In genomic region chr2:160494243-160494642, GRCh38 we compare ENCODE assay signal across 8 cellular contexts. TPM values are rescaled to one million over a fixed set of nuclear protein-coding genes. Genes with fewer than 3 reads are reported as not detected.
DNase-seq lines count a peak whose midpoint lies in the region; ATAC-seq, FAIRE-seq and TF ChIP-seq lines count a peak whose summit lies in the region.

No MANE protein-coding gene starts in this region.

- H3K36me3 ChIP-seq in astrocyte (ENCODE audit: insufficient read depth, low read length) (no peaks in the 10 kb centered on the region), HepG2 (replicated peaks in 1 of 2; ENCODE audit: control insufficient read depth in 1 of 2, insufficient read depth in 2 of 2, low read length in 2 of 2) (no peaks in the 10 kb centered on the region)

- peak overlapping the region; percentile 91 for H3K9ac ChIP-seq in astrocyte (ENCODE audit: low read length)
- peak overlapping the region; percentile 96 for H3K9ac ChIP-seq in HepG2 (ENCODE audit: insufficient read depth, low read depth, low read length)

- no peak for TF ChIP-seq RAD21 in HepG2 (CRISPR knock-in tag; IDR thresholded peaks at IDR 0.05)

- intact Hi-C loops in HepG2 (cut with micrococcal nuclease; ENCODE audit: unreplicated experiment), result no loop called here

- 3% methylated on average over 8 of the region's 8 CpGs for WGBS in HepG2 (ENCODE audit: low lambda C conversion rate)

- H4K20me1 ChIP-seq in astrocyte (ENCODE audit: insufficient read depth, low read length), result peaks cover 8% of the 10 kb centered on the region
- no peaks in the 10 kb centered on the region for H4K20me1 ChIP-seq in HepG2 (ENCODE audit: insufficient read depth, low read length)

- peaks cover 1% of the 10 kb centered on the region for H3K27me3 Mint-ChIP-seq in activated T-cell treated with anti-CD3 and anti-CD28 coated beads, Interleukin-2, amount 50 U/mL, for 4 hours (ENCODE audit: low read depth)
- H3K27me3 Mint-ChIP-seq in astrocyte (ENCODE audit: low read depth, unreplicated experiment) (no peaks in the 10 kb centered on the region), type B pancreatic cell (no peaks in the 10 kb centered on the region)

- DNase-seq in activated T-cell treated with anti-CD3 and anti-CD28 coated beads, Interleukin-2, amount 50 U/mL, for 4 hours, result no peak
- DNase-seq in activated T-cell treated with anti-CD3 and anti-CD28 coated beads, Interleukin-2, amount 50 U/mL, for 48 hours, result no peak
- DNase-seq in astrocyte (ENCODE audit: low read depth), result peak; percentile 4
- DNase-seq in HepG2 (ENCODE audit: low spot score), result no peak
- no peak for DNase-seq in type B pancreatic cell (ENCODE audit: extremely low spot score, unreplicated experiment)
- no peak for DNase-seq in COLO668 (lab: John Stamatoyannopoulos, UW; ENCODE audit: unreplicated experiment)
- no peak for DNase-seq in stimulated activated CD8-positive, alpha-beta memory T cell treated with anti-CD3 and anti-CD28 coated beads, Interleukin-4, amount 100 ng/mL, for 48 hours
- no peak for DNase-seq in stimulated activated CD4-positive, alpha-beta T cell treated with anti-CD3 and anti-CD28 coated beads, Interleukin-12 subunit alpha, Interleukin-12 subunit beta, amount 100 ng/mL, for 4 hours

- H3K4me3 Mint-ChIP-seq in activated T-cell treated with anti-CD3 and anti-CD28 coated beads, Interleukin-2, amount 50 U/mL, for 4 hours, result peak overlapping the region; percentile 86
- H3K4me3 Mint-ChIP-seq in astrocyte (ENCODE audit: unreplicated experiment) (peak overlapping the region; percentile 86), type B pancreatic cell (peak overlapping the region; percentile 88)

- H3K4me1 ChIP-seq in astrocyte (ENCODE audit: insufficient read depth, low read length), result peaks cover 6% of the 10 kb centered on the region
- H3K4me1 ChIP-seq in HepG2 (ENCODE audit: insufficient read depth, low read length), result peaks cover 27% of the 10 kb centered on the region

- H3K4me1 Mint-ChIP-seq in activated T-cell treated with anti-CD3 and anti-CD28 coated beads, Interleukin-2, amount 50 U/mL, for 4 hours (ENCODE audit: low read depth), result peaks cover 38% of the 10 kb centered on the region
- peaks cover 12% of the 10 kb centered on the region for H3K4me1 Mint-ChIP-seq in astrocyte (ENCODE audit: low read depth, unreplicated experiment)
- peaks cover 19% of the 10 kb centered on the region for H3K4me1 Mint-ChIP-seq in type B pancreatic cell (ENCODE audit: unreplicated experiment)

- H3K27me3 ChIP-seq in astrocyte (ENCODE audit: insufficient read depth, low read length) (no peaks in the 10 kb centered on the region), HepG2 (ENCODE audit: control insufficient read depth in 1 of 2, insufficient read depth in 2 of 2, low read length in 2 of 2) (peaks cover 0 to 20% of the 10 kb centered on the region in 2 experiments; a peak in 3 of 5 replicates)

- H2AFZ ChIP-seq in astrocyte (ENCODE audit: low read depth, low read length) (peak overlapping the region; percentile 62), HepG2 (ENCODE audit: low read length) (peak overlapping the region; percentile 9)

- in situ Hi-C loops in HepG2 (cut with HindIII; ENCODE audit: extremely low pct_ligation_motif_present, low pct_unique_long_range_greater_than_20kb), result no loop called here

- H3K4me2 ChIP-seq in astrocyte (ENCODE audit: low read length), result peak overlapping the region; percentile 98
- peak overlapping the region; percentile 91 for H3K4me2 ChIP-seq in HepG2 (ENCODE audit: low read depth, low read length)

- H3K4me3 ChIP-seq in astrocyte (ENCODE audit: insufficient read depth, low read depth, low read length) (peak overlapping the region; percentile 89), HepG2 (replicated peaks in 1 of 3; ENCODE audit: insufficient read depth in 1 of 3, low read depth in 2 of 3, low read length in 3 of 3) (peak overlapping the region; percentile 88 to 97 (median 95))

- no peak for FAIRE-seq in astrocyte (lab: Jason Lieb, UNC)
- no peak for FAIRE-seq in HepG2 (lab: Jason Lieb, UNC)

- POLR2A ChIA-PET in HepG2 (lab: Yijun Ruan, JAX), result interaction anchor here (0.7 to 1.0 kb wide), 2 partner anchors 60 to 87 kb away, joined by 3 read pairs; no protein-coding TSS in a partner anchor

- CTCF ChIA-PET in HepG2 (lab: Yijun Ruan, JAX; ENCODE audit: low intra/inter-chr PET ratio, low total read pairs), result no interaction called here

- ATAC-seq in activated T-cell treated with anti-CD3 and anti-CD28 coated beads, Interleukin-2, amount 50 U/mL, for 4 hours, result no peak
- no peak for ATAC-seq in HepG2

- H3K79me2 ChIP-seq in astrocyte (ENCODE audit: insufficient read depth, low read length) (peaks cover 44% of the 10 kb centered on the region), HepG2 (ENCODE audit: insufficient read depth, low read length) (peaks cover 29% of the 10 kb centered on the region)

- no peaks in the 10 kb centered on the region for H3K9me3 Mint-ChIP-seq in activated T-cell treated with anti-CD3 and anti-CD28 coated beads, Interleukin-2, amount 50 U/mL, for 4 hours
- H3K9me3 Mint-ChIP-seq in astrocyte (ENCODE audit: unreplicated experiment) (no peaks in the 10 kb centered on the region), type B pancreatic cell (no peaks in the 10 kb centered on the region)

- H3K36me3 Mint-ChIP-seq in activated T-cell treated with anti-CD3 and anti-CD28 coated beads, Interleukin-2, amount 50 U/mL, for 4 hours (ENCODE audit: insufficient read depth), result no peaks in the 10 kb centered on the region
- no peaks in the 10 kb centered on the region for H3K36me3 Mint-ChIP-seq in astrocyte (ENCODE audit: low read depth, unreplicated experiment)
- no peaks in the 10 kb centered on the region for H3K36me3 Mint-ChIP-seq in type B pancreatic cell

- TF ChIP-seq EP300 in HepG2 (IDR thresholded peaks at IDR 0.05; ENCODE audit: low read depth in 2 of 2, low read length in 2 of 2), result 0 out of 4 replicates have a peak, but pooled peaks of 1 of the 2 experiments have one; percentile 4
- no peak for TF ChIP-seq EP300 in HepG2 (CRISPR knock-in tag; IDR thresholded peaks at IDR 0.05; ENCODE audit: borderline replicate concordance)

- H3K27ac ChIP-seq in astrocyte (ENCODE audit: low read depth, low read length) (peak overlapping the region; percentile 54), HepG2 (ENCODE audit: extremely low read length, insufficient read depth, low read length) (peak overlapping the region; percentile 96)

- no peaks in the 10 kb centered on the region for H3K9me3 ChIP-seq in astrocyte (ENCODE audit: insufficient read depth, low read depth, low read length)
- no peaks in the 10 kb centered on the region for H3K9me3 ChIP-seq in HepG2 (ENCODE audit: low read length)

- peak overlapping the region; percentile 84 for H3K27ac Mint-ChIP-seq in astrocyte (ENCODE audit: unreplicated experiment)
- peak overlapping the region; percentile 79 for H3K27ac Mint-ChIP-seq in type B pancreatic cell

- TF ChIP-seq CTCF in astrocyte (IDR thresholded peaks at IDR 0.05; ENCODE audit: insufficient read depth, low read depth, low read length) (no peak), HepG2 (CRISPR knock-in tag; IDR thresholded peaks at IDR 0.05) (no peak), type B pancreatic cell (conservative IDR thresholded peaks at IDR 0.05) (no peak)

- no TSS peak for BruUV-seq in HepG2 (replicated peaks; lab: Mats Ljungman, UMichigan)

- no peak for TF ChIP-seq POLR2A in HepG2 (IDR thresholded peaks at IDR 0.05; ENCODE audit: insufficient read depth in 1 of 2, low read depth in 2 of 2, low read length in 2 of 2)

TF ChIP-seq in HepG2, 621 proteins besides CTCF, POLR2A, EP300 and RAD21 (continues in another document):
- TF ChIP-seq ZNF619 (CRISPR knock-in tag; IDR thresholded peaks at IDR 0.05) (no peak), PITX1 (CRISPR knock-in tag; IDR thresholded peaks at IDR 0.05) (no peak), TCF7L2 (IDR thresholded peaks at IDR 0.05; ENCODE audit: low read depth, low read length) (no peak)
- TF ChIP-seq, protein P1, sequence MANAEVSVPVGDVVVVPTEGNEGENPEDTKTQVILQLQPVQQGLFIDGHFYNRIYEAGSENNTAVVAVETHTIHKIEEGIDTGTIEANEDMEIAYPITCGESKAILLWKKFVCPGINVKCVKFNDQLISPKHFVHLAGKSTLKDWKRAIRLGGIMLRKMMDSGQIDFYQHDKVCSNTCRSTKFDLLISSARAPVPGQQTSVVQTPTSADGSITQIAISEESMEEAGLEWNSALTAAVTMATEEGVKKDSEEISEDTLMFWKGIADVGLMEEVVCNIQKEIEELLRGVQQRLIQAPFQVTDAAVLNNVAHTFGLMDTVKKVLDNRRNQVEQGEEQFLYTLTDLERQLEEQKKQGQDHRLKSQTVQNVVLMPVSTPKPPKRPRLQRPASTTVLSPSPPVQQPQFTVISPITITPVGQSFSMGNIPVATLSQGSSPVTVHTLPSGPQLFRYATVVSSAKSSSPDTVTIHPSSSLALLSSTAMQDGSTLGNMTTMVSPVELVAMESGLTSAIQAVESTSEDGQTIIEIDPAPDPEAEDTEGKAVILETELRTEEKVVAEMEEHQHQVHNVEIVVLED (CRISPR knock-in tag; IDR thresholded peaks at IDR 0.05; ENCODE audit: borderline replicate concordance), result no peak

RNA-seq across cellular contexts. Expression of gene RBMS1, which starts 0.6 kb away (rescaled TPM):
- 10 to 100 TPM; 47.1 to 63.4 (median 56.3) TPM for total RNA-seq in activated T-cell treated with anti-CD3 and anti-CD28 coated beads, Interleukin-2, amount 50 U/mL, for 4 hours
- 148 and 152 TPM in 2 replicates for total RNA-seq in astrocyte
- 52.1 and 55.5 TPM in 2 replicates for total RNA-seq in HepG2 (2016; rRNA removed; fragmentation: Illumina TruSeq; extraction: Trizol)
- 4.1 and 5.2 TPM in 2 replicates for total RNA-seq in HepG2 (2016; cell fraction: cytosol; rRNA removed; fragmentation: Illumina TruSeq; extraction: Trizol; ENCODE audit: low read depth)
- total RNA-seq in HepG2 (2016; cell fraction: insoluble cytoplasmic fraction; rRNA removed; fragmentation: Illumina TruSeq; extraction: Trizol), result 51.6 and 52.5 TPM in 2 replicates
- total RNA-seq in HepG2 (2016; cell fraction: membrane; rRNA removed; fragmentation: Illumina TruSeq; extraction: Trizol), result 18.5 and 21.0 TPM in 2 replicates
- 44.0 and 59.0 TPM in 2 replicates for total RNA-seq in HepG2 (2016; cell fraction: nucleus; rRNA removed; fragmentation: Illumina TruSeq; extraction: Trizol)
- polyA plus RNA-seq in HepG2 (2011; rRNA removed), result 82.9 and 110 TPM in 2 replicates
- 71.0 and 80.7 TPM in 2 replicates for polyA plus RNA-seq in HepG2 (2011; cell fraction: cytosol; rRNA removed)
- 50.6 and 54.0 TPM in 2 replicates for polyA plus RNA-seq in HepG2 (2011; cell fraction: nucleus; rRNA removed)
- polyA plus RNA-seq in HepG2 (2012), result 70.0 and 92.2 TPM in 2 replicates
- 2.6 and 2.7 TPM in 2 replicates for polyA plus RNA-seq in HepG2 (2016; cell fraction: cytosol; fragmentation: Illumina TruSeq; extraction: Trizol; ENCODE audit: low read depth)
- polyA plus RNA-seq in HepG2 (2016; cell fraction: insoluble cytoplasmic fraction; fragmentation: Illumina TruSeq; extraction: Trizol; ENCODE audit: low read depth), result 51.8 and 60.2 TPM in 2 replicates
- polyA plus RNA-seq in HepG2 (2016; cell fraction: membrane; fragmentation: Illumina TruSeq; extraction: Trizol; ENCODE audit: low read depth), result 10.2 and 12.3 TPM in 2 replicates
- 43.3 and 48.9 TPM in 2 replicates for polyA plus RNA-seq in HepG2 (2016; cell fraction: nucleus; fragmentation: Illumina TruSeq; extraction: Trizol; ENCODE audit: insufficient read depth, low read depth)
- 28.8 and 93.8 TPM in 2 replicates for polyA minus RNA-seq in HepG2 (2011; rRNA and poly(A)+ RNA removed; ENCODE audit: low replicate concordance)
- polyA minus RNA-seq in HepG2 (2011; cell fraction: cytosol; rRNA and poly(A)+ RNA removed), result 56.0 and 61.6 TPM in 2 replicates
- 172 and 186 TPM in 2 replicates for polyA minus RNA-seq in HepG2 (2011; cell fraction: nucleus; rRNA and poly(A)+ RNA removed)
- total RNA-seq in type B pancreatic cell (ENCODE audit: low replicate concordance), result 73.7 and 94.0 TPM in 2 replicates
